In genomic region chr3:54745863-54746262, GRCh38 we compare ENCODE assay signal across 9 cellular contexts.
"Had no signal": no experiment of that assay in that cellular context is flagged by ENCODE, and none has a peak within 500 bp of the region (broad histone marks: within the 10 kb centered on the region; RNA-seq: fewer than 3 reads in every experiment).

No MANE protein-coding gene starts in this region.

- H3K4me2 ChIP-seq: GM23338 had no signal

- H3K27ac ChIP-seq: GM23248 had no signal

- DNase-seq: GM23248, GOT3, H7, H9, HCEC 1CT, HFFc6 had no signal

- H3K4me1 ChIP-seq: HAP-1 had no signal

- H2AFZ ChIP-seq: GM23248, GM23338 had no signal

- H3K36me3 ChIP-seq: HAP-1 had no signal

- H3K9me3 ChIP-seq: HAP-1 had no signal

- H3K9ac ChIP-seq: GM23248 had no signal

- ATAC-seq: GM23338, HCT116 had no signal

- H3K4me3 ChIP-seq: GM23248, GM23338, HAP-1 had no signal
